Comparison of ENCODE assay signal across 1 cellular context in the genomic region with DNA sequence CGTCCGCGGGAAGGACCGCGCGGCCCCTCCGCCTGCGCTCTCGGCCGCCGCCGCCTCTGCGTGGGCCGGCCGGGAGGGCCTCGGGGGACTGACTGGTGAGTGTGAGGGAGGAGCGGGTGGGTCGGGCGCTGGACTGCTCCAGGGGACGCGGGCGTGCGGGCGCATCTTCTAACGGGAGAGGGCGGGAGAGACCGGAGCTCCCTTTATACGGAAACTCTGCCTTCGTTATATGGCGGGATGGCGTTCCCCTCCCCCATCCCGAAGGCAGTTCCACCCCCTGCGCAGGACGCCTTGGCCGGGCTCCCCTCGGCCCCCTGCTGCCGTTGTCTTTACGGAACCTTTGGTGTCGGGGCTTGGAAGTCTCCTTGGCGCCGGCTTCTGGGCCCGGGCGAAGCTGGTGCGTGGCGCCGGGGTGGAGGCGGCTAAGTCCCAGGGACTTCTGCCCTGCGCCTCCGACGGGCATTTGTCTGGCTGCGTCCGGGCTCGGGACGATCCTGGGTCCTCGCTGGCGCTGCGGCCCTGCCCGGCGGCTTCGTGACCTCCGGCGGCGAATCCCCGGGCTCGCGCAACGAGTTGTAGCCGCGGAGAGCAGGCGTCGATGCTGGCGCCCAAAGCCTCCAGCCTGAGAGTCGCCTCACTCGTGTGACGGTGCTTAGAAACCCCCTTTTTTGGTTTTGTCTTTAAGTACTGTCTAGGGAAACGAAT.
TF ChIP-seq lines count a peak whose summit lies in the region.

No MANE protein-coding gene starts in this region.

TF ChIP-seq in A549, 52 proteins besides CTCF, POLR2A, EP300 and RAD21 (continued from another document):
- TF ChIP-seq HEYL (CRISPR knock-in tag; IDR thresholded peaks at IDR 0.05) (no peak), CEBPB (IDR thresholded peaks at IDR 0.05) (no peak), SMC3 (IDR thresholded peaks at IDR 0.05) (no peak), BHLHE40 (IDR thresholded peaks at IDR 0.05; ENCODE audit: low read depth, low read length) (no peak), RFX5 (IDR thresholded peaks at IDR 0.05) (no peak), EHMT2 (IDR thresholded peaks at IDR 0.05; ENCODE audit: low read depth) (no peak), CBX2 (IDR thresholded peaks at IDR 0.05; ENCODE audit: borderline replicate concordance, low read depth) (no peak)
- TF ChIP-seq, protein P1, sequence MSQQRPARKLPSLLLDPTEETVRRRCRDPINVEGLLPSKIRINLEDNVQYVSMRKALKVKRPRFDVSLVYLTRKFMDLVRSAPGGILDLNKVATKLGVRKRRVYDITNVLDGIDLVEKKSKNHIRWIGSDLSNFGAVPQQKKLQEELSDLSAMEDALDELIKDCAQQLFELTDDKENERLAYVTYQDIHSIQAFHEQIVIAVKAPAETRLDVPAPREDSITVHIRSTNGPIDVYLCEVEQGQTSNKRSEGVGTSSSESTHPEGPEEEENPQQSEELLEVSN (IDR thresholded peaks at IDR 0.05; ENCODE audit: borderline replicate concordance, low read depth): no peak
